Comparison of ENCODE assay signal across 30 cellular contexts in the genomic region with DNA sequence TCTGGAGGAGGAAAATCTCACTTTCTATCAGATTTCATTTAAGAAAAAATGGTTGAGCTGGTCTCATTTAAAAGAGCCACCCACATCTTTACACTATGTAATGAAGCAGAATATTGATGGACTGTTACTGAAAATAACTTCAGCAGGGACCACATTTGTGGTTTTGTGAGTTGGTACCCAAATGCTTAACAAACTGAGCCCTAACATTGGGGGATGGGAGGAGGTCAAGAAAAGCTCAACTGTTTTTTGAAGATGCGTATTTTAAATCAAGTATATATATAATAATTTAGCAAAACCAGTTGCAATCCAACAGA. TPM values are rescaled to one million over a fixed set of nuclear protein-coding genes. Genes with fewer than 3 reads are reported as not detected.
DNase-seq lines count a peak whose midpoint lies in the region; ATAC-seq and TF ChIP-seq lines count a peak whose summit lies in the region.
"Had no signal": no experiment of that assay in that cellular context is flagged by ENCODE, and none has a peak within 500 bp of the region (broad histone marks: within the 10 kb centered on the region; RNA-seq: fewer than 3 reads in every experiment).

No MANE protein-coding gene starts in this region.

- H3K4me1 ChIP-seq in thyroid gland (peaks cover 15 to 29% of the 10 kb centered on the region in 2 donors), ascending aorta (peaks cover 1 to 3% of the 10 kb centered on the region in 2 donors)
- H3K4me1 ChIP-seq: parathyroid adenoma had no signal

- H3K36me3 ChIP-seq in thyroid gland, result peaks cover 17 to 20% of the 10 kb centered on the region in 2 donors
- no peaks in the 10 kb centered on the region for H3K36me3 ChIP-seq in ascending aorta
- H3K36me3 ChIP-seq: brain microvascular endothelial cell, tibial artery had no signal

- H3K9me3 ChIP-seq in thyroid gland (no peaks in the 10 kb centered on the region), ascending aorta (peaks cover 0 to 3% of the 10 kb centered on the region in 2 donors)

- intact Hi-C loops in activated CD8-positive, alpha-beta T cell treated with anti-CD3 and anti-CD28 coated beads for 36 hours (cut with micrococcal nuclease), result no loop called here
- intact Hi-C loops in thyroid gland (cut with DNase I), result loop anchor here (10.0 kb wide), 1 partner anchor 154 kb away; no protein-coding TSS in a partner anchor
- intact Hi-C loops in ascending aorta (cut with DNase I), result no loop called here

- H3K9me3 Mint-ChIP-seq in activated CD8-positive, alpha-beta T cell treated with anti-CD3 and anti-CD28 coated beads for 36 hours, result peaks cover 10% of the 10 kb centered on the region
- H3K9me3 Mint-ChIP-seq in memory B cell, result peaks cover 2% of the 10 kb centered on the region

- ATAC-seq in activated CD8-positive, alpha-beta T cell treated with anti-CD3 and anti-CD28 coated beads for 36 hours, result no peak
- ATAC-seq in memory B cell (ENCODE audit: low read depth), result no peak
- ATAC-seq in GM21619 (IDR thresholded peaks at IDR 0.05; ENCODE audit: unreplicated experiment), result no peak
- ATAC-seq: esophagus mucosa, left lung, PC-3 had no signal

- H3K27me3 Mint-ChIP-seq in activated CD8-positive, alpha-beta T cell treated with anti-CD3 and anti-CD28 coated beads for 36 hours, result peaks cover 2% of the 10 kb centered on the region
- H3K27me3 Mint-ChIP-seq in memory B cell, result peaks cover 7% of the 10 kb centered on the region

- H3K27me3 ChIP-seq in thyroid gland, result no peaks in the 10 kb centered on the region
- H3K27me3 ChIP-seq in ascending aorta, result peaks cover 3% of the 10 kb centered on the region
- H3K27me3 ChIP-seq: brain microvascular endothelial cell had no signal

- H3K4me3 ChIP-seq in thyroid gland (replicated peaks in 1 of 3) (no peak overlapping the region), ascending aorta (no peak overlapping the region)
- H3K4me3 ChIP-seq: left lung, SK-N-MC, skin epidermis, tibial artery had no signal

- H3K27ac ChIP-seq in thyroid gland (no peak overlapping the region), ascending aorta (no peak overlapping the region)
- H3K27ac ChIP-seq: brain microvascular endothelial cell, left lung, parathyroid adenoma, SK-N-MC, tibial artery had no signal

- H3K27ac Mint-ChIP-seq in activated CD8-positive, alpha-beta T cell treated with anti-CD3 and anti-CD28 coated beads for 36 hours, result peak overlapping the region; percentile 92
- peak overlapping the region; percentile 81 for H3K27ac Mint-ChIP-seq in memory B cell

- H3K36me3 Mint-ChIP-seq in activated CD8-positive, alpha-beta T cell treated with anti-CD3 and anti-CD28 coated beads for 36 hours (ENCODE audit: low read depth), result peaks cover 47% of the 10 kb centered on the region
- H3K36me3 Mint-ChIP-seq in memory B cell, result peaks cover under 1% of the 10 kb centered on the region

- TF ChIP-seq CTCF in activated CD8-positive, alpha-beta T cell treated with anti-CD3 and anti-CD28 coated beads for 36 hours (IDR thresholded peaks at IDR 0.05), result no peak
- TF ChIP-seq CTCF in thyroid gland (IDR thresholded peaks at IDR 0.05) (no peak), ascending aorta (IDR thresholded peaks at IDR 0.05) (no peak)

- 94 to 98% methylated on average over 1 of the region's 1 CpG for WGBS in thyroid gland, 2 donors

- CTCF ChIA-PET in activated CD8-positive, alpha-beta T cell treated with anti-CD3 and anti-CD28 coated beads for 36 hours (lab: Charles Lee), result interaction anchor here (1.0 to 3.0 kb wide), 5 partner anchors 11 to 185 kb away, joined by 3 to 26 read pairs (median 7); no protein-coding TSS in a partner anchor

- TF ChIP-seq POLR2A in thyroid gland (IDR thresholded peaks at IDR 0.05), result no peak

- peaks cover 75% of the 10 kb centered on the region for H3K4me1 Mint-ChIP-seq in activated CD8-positive, alpha-beta T cell treated with anti-CD3 and anti-CD28 coated beads for 36 hours (ENCODE audit: low read depth)
- peaks cover 23% of the 10 kb centered on the region for H3K4me1 Mint-ChIP-seq in memory B cell

- peak; percentile 18 for DNase-seq in stimulated activated CD4-positive, alpha-beta T cell treated with anti-CD3 and anti-CD28 coated beads, Interleukin-15, amount 100 ng/mL, for 24 hours
- no peak for DNase-seq in stimulated activated CD4-positive, alpha-beta T cell treated with anti-CD3 and anti-CD28 coated beads, Interleukin-2, amount 100 ng/mL, for 48 hours
- DNase-seq in activated CD8-positive, alpha-beta T cell treated with anti-CD3 and anti-CD28 coated beads for 36 hours, result no peak
- DNase-seq in memory B cell (ENCODE audit: low spot score in 2 of 2) (no peak), thyroid gland (no peak), ascending aorta (ENCODE audit: low spot score in 2 of 2) (no peak)
- DNase-seq: activated CD4-positive, CD25-positive, alpha-beta regulatory T cell treated with anti-CD3 and anti-CD28 coated beads, Interleukin-2, amount 50 U/mL, for 72 hours; activated gamma-delta T cell treated with Interleukin-2 at 50 U/mL for 16 hours; brain microvascular endothelial cell; C1 segment of cervical spinal cord; cerebellar nuclear complex; dermis blood vessel endothelial cell; islet precursor cell; KG1; left lung; mesenchymal stem cell; NCI-H2029 treated with DMSO at 0.1 percent for 48 hours; NCI-H2227 treated with DMSO at 0.1 percent for 48 hours; NCI-H526; NK-92 treated with Interleukin-12 subunit alpha and Interleukin-12 subunit beta, amount 100 ng/mL, for 24 hours; PC-3; retina; stimulated activated CD4-positive, alpha-beta T cell treated with anti-CD3 and anti-CD28 coated beads, Interleukin-1b, Interleukin-23, amount 100 ng/mL, for 48 hours; tibial artery had no signal

- POLR2A ChIA-PET in activated CD8-positive, alpha-beta T cell treated with anti-CD3 and anti-CD28 coated beads for 36 hours (lab: Charles Lee), result interaction anchor here (0.7 to 4.3 kb wide), 9 partner anchors 10 to 1380 kb away, joined by 3 to 21 read pairs (median 4); partner anchors contain the start of genes PAICS, POLR2B and PPAT

- H3K4me3 Mint-ChIP-seq in activated CD8-positive, alpha-beta T cell treated with anti-CD3 and anti-CD28 coated beads for 36 hours, result peak overlapping the region; percentile 39
- H3K4me3 Mint-ChIP-seq in memory B cell, result no peak overlapping the region

RNA-seq across cellular contexts. Expression of gene HOPX, which starts 30.1 kb away (rescaled TPM):
- total RNA-seq in activated CD8-positive, alpha-beta T cell treated with anti-CD3 and anti-CD28 coated beads for 36 hours, result 10 to 100 TPM; 55.8 to 58.7 TPM
- total RNA-seq in thyroid gland (100 to 1,000 TPM; 271 to 316 (median 289) TPM), ascending aorta (54.2 TPM)
- total RNA-seq: G401 had no signal
